Comparison of ENCODE assay signal across 22 cellular contexts in genomic region chr21:40707271-40707670, GRCh38.
DNase-seq lines count a peak whose midpoint lies in the region; FAIRE-seq and TF ChIP-seq lines count a peak whose summit lies in the region.
"Had no signal": no experiment of that assay in that cellular context is flagged by ENCODE, and none has a peak within 500 bp of the region (broad histone marks: within the 10 kb centered on the region; RNA-seq: fewer than 3 reads in every experiment).

No MANE protein-coding gene starts in this region.

- H3K9me1 ChIP-seq in keratinocyte (ENCODE audit: control insufficient read depth, extremely low read depth, insufficient read depth, low read length), result no peaks in the 10 kb centered on the region

- dilution Hi-C loops in keratinocyte (cut with MboI; ENCODE audit: extremely low pct_ligation_motif_present, low sequenced_read_pairs), result no loop called here

- DNase-seq in ELR (ENCODE audit: low read depth), result peak; percentile 13
- peak; percentile 88 for DNase-seq in SW480 (ENCODE audit: low spot score)
- no peak for DNase-seq in keratinocyte (ENCODE audit: low read depth, low spot score)
- DNase-seq in smooth muscle cell (lab: John Stamatoyannopoulos, UW; ENCODE audit: unreplicated experiment), result no peak
- no peak for DNase-seq in anterior cingulate cortex (lab: John Stamatoyannopoulos, UW)
- no peak for DNase-seq in GM12892 (ENCODE audit: insufficient read length)
- DNase-seq in 8988T, result no peak
- DNase-seq: ACHN; C1 segment of cervical spinal cord; CD8-positive, alpha-beta memory T cell; DND-41; GDM1; HCEC 1CT; Kasumi-1; NCI-H1105; NCI-H2081 treated with DMSO at 0.1 percent for 48 hours; NCI-H510A; NCI-H82; OCI-M1; SJCRH30 had no signal

- H3K36me3 ChIP-seq in keratinocyte (ENCODE audit: control insufficient read depth in 2 of 2, extremely low read depth in 1 of 2, insufficient read depth in 2 of 2, low read length in 2 of 2) (peaks cover 0 to 2% of the 10 kb centered on the region in 2 experiments), smooth muscle cell (ENCODE audit: low read depth) (no peaks in the 10 kb centered on the region)
- H3K36me3 ChIP-seq: SJCRH30 had no signal

- H2AFZ ChIP-seq in keratinocyte (ENCODE audit: control insufficient read depth, low read length) (no peak overlapping the region), smooth muscle cell (ENCODE audit: low read depth) (no peak overlapping the region)
- H2AFZ ChIP-seq: GM23338 had no signal

- H4K20me1 ChIP-seq in keratinocyte (ENCODE audit: control insufficient read depth, extremely low read depth, insufficient read depth, low read length) (no peaks in the 10 kb centered on the region), smooth muscle cell (ENCODE audit: low read depth) (no peaks in the 10 kb centered on the region)

- TF ChIP-seq CTCF in keratinocyte (optimal IDR thresholded peaks at IDR 0.05 in 1 of 3, IDR thresholded peaks at IDR 0.05 in 1 of 3, conservative IDR thresholded peaks at IDR 0.05 in 1 of 3; ENCODE audit: extremely low read depth in 1 of 3, insufficient read depth in 2 of 3, low read length in 3 of 3) (no peak), smooth muscle cell (IDR thresholded peaks at IDR 0.05; ENCODE audit: borderline replicate concordance, insufficient read depth, poor library complexity, severe bottlenecking) (no peak)

- no peaks in the 10 kb centered on the region for H3K79me2 ChIP-seq in keratinocyte (ENCODE audit: control insufficient read depth, insufficient read depth, low read length)
- no peaks in the 10 kb centered on the region for H3K79me2 ChIP-seq in smooth muscle cell (ENCODE audit: low read depth)

- no peak for TF ChIP-seq POLR2A in GM12892 (IDR thresholded peaks at IDR 0.05; ENCODE audit: low read depth, low read length)

- H3K9me3 ChIP-seq in keratinocyte (ENCODE audit: control insufficient read depth, low read depth, low read length) (no peaks in the 10 kb centered on the region), smooth muscle cell (replicated peaks; ENCODE audit: low read depth) (no peaks in the 10 kb centered on the region)
- H3K9me3 ChIP-seq: SJCRH30 had no signal

- H3K9ac ChIP-seq in keratinocyte (ENCODE audit: control insufficient read depth, extremely low read depth, insufficient read depth, low read length) (no peak overlapping the region), smooth muscle cell (ENCODE audit: low read depth) (no peak overlapping the region)

- H3K27ac ChIP-seq in keratinocyte (ENCODE audit: control insufficient read depth, insufficient read depth, low read length) (peak overlapping the region; percentile 20), smooth muscle cell (ENCODE audit: low read depth) (peak overlapping the region; percentile 76)
- H3K27ac ChIP-seq: SJCRH30 had no signal

- H3K4me2 ChIP-seq in keratinocyte (ENCODE audit: control insufficient read depth, extremely low read depth, insufficient read depth, low read depth, low read length) (peak overlapping the region; percentile 48), smooth muscle cell (no peak overlapping the region)
- H3K4me2 ChIP-seq: GM23338 had no signal

- FAIRE-seq in keratinocyte (lab: Jason Lieb, UNC) (no peak), GM12892 (lab: Jason Lieb, UNC) (no peak)
- FAIRE-seq: D721Med had no signal

- H3K4me3 ChIP-seq in keratinocyte (ENCODE audit: control insufficient read depth in 2 of 3, extremely low read depth in 1 of 3, insufficient read depth in 2 of 3, low read depth in 1 of 3, low read length in 3 of 3) (no peak overlapping the region), smooth muscle cell (no peak overlapping the region)
- H3K4me3 ChIP-seq: GM23338, SJCRH30 had no signal

- H3K4me1 ChIP-seq in keratinocyte (ENCODE audit: control insufficient read depth, extremely low read depth, insufficient read depth, low read length) (peaks cover 17% of the 10 kb centered on the region), smooth muscle cell (ENCODE audit: low read depth) (no peaks in the 10 kb centered on the region)
- H3K4me1 ChIP-seq: SJCRH30 had no signal

- H3K27me3 ChIP-seq in keratinocyte (ENCODE audit: control insufficient read depth, extremely low read depth, insufficient read depth, low read length) (no peaks in the 10 kb centered on the region), smooth muscle cell (ENCODE audit: low read depth) (no peaks in the 10 kb centered on the region)
- H3K27me3 ChIP-seq: SJCRH30 had no signal

- no peaks in the 10 kb centered on the region for H3F3A ChIP-seq in smooth muscle cell (ENCODE audit: low read depth)

Comparison
In these comparisons a context has a peak if more than half of its experiments do, and no peak if none do; other contexts are left out.
1. DNase-seq: peak in ELR (single experiment) and SW480 (single experiment); none in keratinocyte (single experiment), smooth muscle cell (single experiment), anterior cingulate cortex (0 of 58), GM12892 (single experiment) and 8988T (single experiment).